1 cellular context compared by ENCODE assay signal in the genomic region with DNA sequence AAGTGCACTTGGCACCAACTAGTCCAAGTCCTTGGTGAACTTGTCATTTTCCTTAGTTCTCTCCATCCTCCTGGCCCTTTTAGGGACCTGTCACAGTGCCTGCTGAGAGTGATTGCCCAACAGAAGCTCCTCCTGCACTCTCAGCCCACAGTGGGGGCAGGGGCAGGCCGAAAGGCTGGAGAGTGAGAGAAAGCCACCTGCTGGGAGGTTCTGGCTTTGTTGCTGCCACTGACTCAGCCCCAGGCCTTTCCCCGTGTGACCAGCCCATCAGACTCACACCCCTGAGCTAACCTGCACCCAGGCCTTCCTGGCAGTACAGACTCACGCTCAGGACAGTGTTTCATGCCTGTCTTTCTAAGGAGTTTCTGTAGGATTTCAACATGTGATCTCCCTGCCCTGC.
TF ChIP-seq lines count a peak whose summit lies in the region.

No MANE protein-coding gene starts in this region.

TF ChIP-seq in HEK293, 187 proteins besides CTCF, POLR2A, EP300 and RAD21 (continued from another document):
- TF ChIP-seq, protein P1, sequence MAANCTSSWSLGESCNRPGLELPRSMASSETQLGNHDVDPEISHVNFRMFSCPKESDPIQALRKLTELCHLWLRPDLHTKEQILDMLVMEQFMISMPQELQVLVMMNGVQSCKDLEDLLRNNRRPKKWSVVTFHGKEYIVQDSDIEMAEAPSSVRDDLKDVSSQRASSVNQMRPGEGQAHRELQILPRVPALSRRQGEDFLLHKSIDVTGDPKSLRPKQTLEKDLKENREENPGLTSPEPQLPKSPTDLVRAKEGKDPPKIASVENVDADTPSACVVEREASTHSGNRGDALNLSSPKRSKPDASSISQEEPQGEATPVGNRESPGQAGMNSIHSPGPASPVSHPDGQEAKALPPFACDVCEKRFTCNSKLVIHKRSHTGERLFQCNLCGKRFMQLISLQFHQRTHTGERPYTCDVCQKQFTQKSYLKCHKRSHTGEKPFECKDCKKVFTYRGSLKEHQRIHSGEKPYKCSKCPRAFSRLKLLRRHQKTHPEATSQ (tag by site-specific recombination; IDR thresholded peaks at IDR 0.05), result no peak
- no peak for TF ChIP-seq GLI4 (tag by site-specific recombination; IDR thresholded peaks at IDR 0.05)
- TF ChIP-seq, protein P2, sequence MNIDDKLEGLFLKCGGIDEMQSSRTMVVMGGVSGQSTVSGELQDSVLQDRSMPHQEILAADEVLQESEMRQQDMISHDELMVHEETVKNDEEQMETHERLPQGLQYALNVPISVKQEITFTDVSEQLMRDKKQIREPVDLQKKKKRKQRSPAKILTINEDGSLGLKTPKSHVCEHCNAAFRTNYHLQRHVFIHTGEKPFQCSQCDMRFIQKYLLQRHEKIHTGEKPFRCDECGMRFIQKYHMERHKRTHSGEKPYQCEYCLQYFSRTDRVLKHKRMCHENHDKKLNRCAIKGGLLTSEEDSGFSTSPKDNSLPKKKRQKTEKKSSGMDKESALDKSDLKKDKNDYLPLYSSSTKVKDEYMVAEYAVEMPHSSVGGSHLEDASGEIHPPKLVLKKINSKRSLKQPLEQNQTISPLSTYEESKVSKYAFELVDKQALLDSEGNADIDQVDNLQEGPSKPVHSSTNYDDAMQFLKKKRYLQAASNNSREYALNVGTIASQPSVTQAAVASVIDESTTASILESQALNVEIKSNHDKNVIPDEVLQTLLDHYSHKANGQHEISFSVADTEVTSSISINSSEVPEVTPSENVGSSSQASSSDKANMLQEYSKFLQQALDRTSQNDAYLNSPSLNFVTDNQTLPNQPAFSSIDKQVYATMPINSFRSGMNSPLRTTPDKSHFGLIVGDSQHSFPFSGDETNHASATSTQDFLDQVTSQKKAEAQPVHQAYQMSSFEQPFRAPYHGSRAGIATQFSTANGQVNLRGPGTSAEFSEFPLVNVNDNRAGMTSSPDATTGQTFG (tag by site-specific recombination; IDR thresholded peaks at IDR 0.05; ENCODE audit: borderline replicate concordance), result no peak
- TF ChIP-seq ZNF335 (tag by site-specific recombination; conservative IDR thresholded peaks at IDR 0.05), result no peak
- no peak for TF ChIP-seq HOXD13 (CRISPR knock-in tag; IDR thresholded peaks at IDR 0.05; ENCODE audit: borderline replicate concordance)
- peak; percentile 46; the same call in 1 of the 2 replicates for TF ChIP-seq GLIS2 (tag by site-specific recombination; IDR thresholded peaks at IDR 0.05)
- TF ChIP-seq ZNF114 (tag by site-specific recombination; IDR thresholded peaks at IDR 0.05), result no peak
- TF ChIP-seq, protein P3, sequence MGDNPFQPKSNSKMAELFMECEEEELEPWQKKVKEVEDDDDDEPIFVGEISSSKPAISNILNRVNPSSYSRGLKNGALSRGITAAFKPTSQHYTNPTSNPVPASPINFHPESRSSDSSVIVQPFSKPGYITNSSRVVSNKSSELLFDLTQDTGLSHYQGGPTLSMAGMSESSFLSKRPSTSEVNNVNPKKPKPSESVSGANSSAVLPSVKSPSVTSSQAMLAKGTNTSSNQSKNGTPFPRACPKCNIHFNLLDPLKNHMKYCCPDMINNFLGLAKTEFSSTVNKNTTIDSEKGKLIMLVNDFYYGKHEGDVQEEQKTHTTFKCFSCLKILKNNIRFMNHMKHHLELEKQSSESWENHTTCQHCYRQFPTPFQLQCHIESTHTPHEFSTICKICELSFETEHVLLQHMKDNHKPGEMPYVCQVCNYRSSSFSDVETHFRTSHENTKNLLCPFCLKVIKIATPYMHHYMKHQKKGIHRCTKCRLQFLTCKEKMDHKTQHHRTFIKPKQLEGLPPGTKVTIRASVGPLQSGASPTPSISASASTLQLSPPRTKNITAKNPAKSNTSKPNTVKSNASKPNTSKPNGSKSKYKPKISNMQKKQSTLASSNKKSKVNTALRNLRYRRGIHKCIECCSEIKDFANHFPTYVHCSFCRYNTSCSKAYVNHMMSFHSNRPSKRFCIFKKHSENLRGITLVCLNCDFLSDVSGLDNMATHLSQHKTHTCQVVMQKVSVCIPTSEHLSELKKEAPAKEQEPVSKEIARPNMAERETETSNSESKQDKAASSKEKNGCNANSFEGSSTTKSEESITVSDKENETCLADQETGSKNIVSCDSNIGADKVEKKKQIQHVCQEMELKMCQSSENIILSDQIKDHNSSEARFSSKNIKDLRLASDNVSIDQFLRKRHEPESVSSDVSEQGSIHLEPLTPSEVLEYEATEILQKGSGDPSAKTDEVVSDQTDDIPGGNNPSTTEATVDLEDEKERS (tag by site-specific recombination; IDR thresholded peaks at IDR 0.05), result no peak
- TF ChIP-seq, protein P4, sequence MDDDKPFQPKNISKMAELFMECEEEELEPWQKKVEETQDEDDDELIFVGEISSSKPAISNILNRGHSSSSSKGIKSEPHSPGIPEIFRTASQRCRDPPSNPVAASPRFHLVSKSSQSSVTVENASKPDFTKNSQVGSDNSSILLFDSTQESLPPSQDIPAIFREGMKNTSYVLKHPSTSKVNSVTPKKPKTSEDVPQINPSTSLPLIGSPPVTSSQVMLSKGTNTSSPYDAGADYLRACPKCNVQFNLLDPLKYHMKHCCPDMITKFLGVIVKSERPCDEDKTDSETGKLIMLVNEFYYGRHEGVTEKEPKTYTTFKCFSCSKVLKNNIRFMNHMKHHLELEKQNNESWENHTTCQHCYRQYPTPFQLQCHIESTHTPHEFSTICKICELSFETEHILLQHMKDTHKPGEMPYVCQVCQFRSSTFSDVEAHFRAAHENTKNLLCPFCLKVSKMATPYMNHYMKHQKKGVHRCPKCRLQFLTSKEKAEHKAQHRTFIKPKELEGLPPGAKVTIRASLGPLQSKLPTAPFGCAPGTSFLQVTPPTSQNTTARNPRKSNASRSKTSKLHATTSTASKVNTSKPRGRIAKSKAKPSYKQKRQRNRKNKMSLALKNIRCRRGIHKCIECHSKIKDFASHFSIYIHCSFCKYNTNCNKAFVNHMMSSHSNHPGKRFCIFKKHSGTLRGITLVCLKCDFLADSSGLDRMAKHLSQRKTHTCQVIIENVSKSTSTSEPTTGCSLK (tag by site-specific recombination; IDR thresholded peaks at IDR 0.05), result no peak
TF ChIP-seq in HEK293: peak in this region for 11.
